In genomic region chr17:4942760-4943508, GRCh38 we compare ENCODE assay signal across 12 cellular contexts. TPM values are rescaled to one million over a fixed set of nuclear protein-coding genes. Genes with fewer than 3 reads are reported as not detected.
DNase-seq lines count a peak whose midpoint lies in the region; ATAC-seq and TF ChIP-seq lines count a peak whose summit lies in the region.
"Had no signal": no experiment of that assay in that cellular context is flagged by ENCODE, and none has a peak within 500 bp of the region (broad histone marks: within the 10 kb centered on the region; RNA-seq: fewer than 3 reads in every experiment).

No MANE protein-coding gene starts in this region.

- no peak for TF ChIP-seq POLR2A in gastroesophageal sphincter (IDR thresholded peaks at IDR 0.05)

- no peak overlapping the region for H3K4ac ChIP-seq in neuronal stem cell (ENCODE audit: low read length)

- peaks cover 22% of the 10 kb centered on the region for H3K79me1 ChIP-seq in neuronal stem cell (ENCODE audit: low read depth, low read length)

- no peak overlapping the region for H2BK12ac ChIP-seq in neuronal stem cell (ENCODE audit: low read length)

- H3K14ac ChIP-seq in neuronal stem cell (ENCODE audit: low read length): no peak overlapping the region

- H3K4me1 ChIP-seq in gastroesophageal sphincter: peaks cover 0 to 84% (median 47%) of the 10 kb centered on the region in 3 donors
- H3K4me1 ChIP-seq in stomach smooth muscle (ENCODE audit: control insufficient read depth, insufficient read depth, low read length): peaks cover 66% of the 10 kb centered on the region
- H3K4me1 ChIP-seq in neuronal stem cell (ENCODE audit: control insufficient read depth in 2 of 2, insufficient read depth in 1 of 2, low read depth in 1 of 2, low read length in 2 of 2): peaks cover 17 to 20% of the 10 kb centered on the region in 2 donors

- H3K36me3 ChIP-seq in gastroesophageal sphincter (peaks cover 0 to 59% of the 10 kb centered on the region in 2 donors), stomach smooth muscle (ENCODE audit: control insufficient read depth in 2 of 2, insufficient read depth in 2 of 2, low read length in 2 of 2) (peaks cover 34 to 44% of the 10 kb centered on the region in 2 donors), neuronal stem cell (replicated peaks in 1 of 2; ENCODE audit: control insufficient read depth in 2 of 2, insufficient read depth in 2 of 2, low read length in 2 of 2) (peaks cover 45 to 64% of the 10 kb centered on the region in 2 donors)

- no peak for TF ChIP-seq CTCF in gastroesophageal sphincter (IDR thresholded peaks at IDR 0.05)

- H3K27me3 ChIP-seq in gastroesophageal sphincter: no peaks in the 10 kb centered on the region
- no peaks in the 10 kb centered on the region for H3K27me3 ChIP-seq in stomach smooth muscle (ENCODE audit: control insufficient read depth in 1 of 2, insufficient read depth in 2 of 2, low read length in 2 of 2)
- H3K27me3 ChIP-seq in neuronal stem cell (ENCODE audit: control insufficient read depth in 3 of 3, insufficient read depth in 3 of 3, low read depth in 1 of 3, low read length in 3 of 3): no peaks in the 10 kb centered on the region
- H3K27me3 ChIP-seq: right atrium auricular region had no signal

- H3K9ac ChIP-seq in stomach smooth muscle (ENCODE audit: low read length in 2 of 2) (peak overlapping the region in 1 of 2 donors; percentile 42), neuronal stem cell (ENCODE audit: low read depth, low read length, poor library complexity) (no peak overlapping the region)

- peak overlapping the region; percentile 99 for H3K27ac Mint-ChIP-seq in activated naive CD4-positive, alpha-beta T cell treated with anti-CD3 and anti-CD28 coated beads for 36 hours
- peak overlapping the region; percentile 95 for H3K27ac Mint-ChIP-seq in activated CD4-positive, alpha-beta memory T cell treated with anti-CD3 and anti-CD28 coated beads for 36 hours

- intact Hi-C loops in activated naive CD4-positive, alpha-beta T cell treated with anti-CD3 and anti-CD28 coated beads for 36 hours (cut with micrococcal nuclease): loop anchor here (10.0 kb wide), 2 partner anchors 342 to 978 kb away; partner anchors contain the start of genes ATP2A3 and RABEP1
- intact Hi-C loops in activated CD4-positive, alpha-beta memory T cell treated with anti-CD3 and anti-CD28 coated beads for 36 hours (cut with micrococcal nuclease): loop anchor here (5.0 to 10.0 kb wide), 2 partner anchors 44 to 798 kb away; partner anchors contain the start of genes CAMTA2, CYB5D2 and ZZEF1

- no peaks in the 10 kb centered on the region for H3K27me3 Mint-ChIP-seq in activated naive CD4-positive, alpha-beta T cell treated with anti-CD3 and anti-CD28 coated beads for 36 hours (ENCODE audit: low read depth)
- H3K27me3 Mint-ChIP-seq in activated CD4-positive, alpha-beta memory T cell treated with anti-CD3 and anti-CD28 coated beads for 36 hours: peaks cover 1% of the 10 kb centered on the region

- no peak overlapping the region for H3K18ac ChIP-seq in neuronal stem cell (ENCODE audit: low read length)

- H2AFZ ChIP-seq in neuronal stem cell (ENCODE audit: low read length): no peak overlapping the region

- H3K9me3 ChIP-seq in gastroesophageal sphincter (no peaks in the 10 kb centered on the region), stomach smooth muscle (ENCODE audit: control insufficient read depth in 2 of 2, low read length in 2 of 2) (no peaks in the 10 kb centered on the region), neuronal stem cell (replicated peaks in 1 of 2; ENCODE audit: control insufficient read depth in 2 of 2, insufficient read depth in 1 of 2, low read depth in 1 of 2, low read length in 2 of 2) (no peaks in the 10 kb centered on the region)
- H3K9me3 ChIP-seq: right atrium auricular region had no signal

- 66 to 69% methylated on average over 7 to 9 of the region's 13 CpGs for WGBS in gastroesophageal sphincter (ENCODE audit: low coverage in 1 of 2), 2 donors
- WGBS in neuronal stem cell (ENCODE audit: extremely low coverage in 2 of 2, insufficient read length in 2 of 2, insufficient replicate concordance in 1 of 2), 2 donors: no CpG with 5 or more reads among the region's 13 CpGs

- H3K9me3 Mint-ChIP-seq in activated naive CD4-positive, alpha-beta T cell treated with anti-CD3 and anti-CD28 coated beads for 36 hours: no peaks in the 10 kb centered on the region
- no peaks in the 10 kb centered on the region for H3K9me3 Mint-ChIP-seq in activated CD4-positive, alpha-beta memory T cell treated with anti-CD3 and anti-CD28 coated beads for 36 hours

- no peak overlapping the region for H2AK5ac ChIP-seq in neuronal stem cell (ENCODE audit: low read depth, low read length)

- TF ChIP-seq EP300 in gastroesophageal sphincter (IDR thresholded peaks at IDR 0.05): no peak

- no peak for ATAC-seq in gastroesophageal sphincter
- no peak for ATAC-seq in GM18502 (IDR thresholded peaks at IDR 0.05; ENCODE audit: poor library complexity, unreplicated experiment)
- ATAC-seq in GM21423 (IDR thresholded peaks at IDR 0.05; ENCODE audit: unreplicated experiment): no peak
- ATAC-seq: left ventricle myocardium superior had no signal

- H4K8ac ChIP-seq in neuronal stem cell (ENCODE audit: low read depth, low read length): no peak overlapping the region

- peaks cover 64% of the 10 kb centered on the region for H3K4me1 Mint-ChIP-seq in activated naive CD4-positive, alpha-beta T cell treated with anti-CD3 and anti-CD28 coated beads for 36 hours (ENCODE audit: low read depth)
- peaks cover 63% of the 10 kb centered on the region for H3K4me1 Mint-ChIP-seq in activated CD4-positive, alpha-beta memory T cell treated with anti-CD3 and anti-CD28 coated beads for 36 hours (ENCODE audit: low read depth)

- no peak overlapping the region for H2BK120ac ChIP-seq in neuronal stem cell (ENCODE audit: low read depth, low read length)

- peaks cover 78% of the 10 kb centered on the region for H3K36me3 Mint-ChIP-seq in activated naive CD4-positive, alpha-beta T cell treated with anti-CD3 and anti-CD28 coated beads for 36 hours (ENCODE audit: low read depth)
- peaks cover 83% of the 10 kb centered on the region for H3K36me3 Mint-ChIP-seq in activated CD4-positive, alpha-beta memory T cell treated with anti-CD3 and anti-CD28 coated beads for 36 hours

- H3K4me2 ChIP-seq in neuronal stem cell (ENCODE audit: insufficient read depth, low read length, poor library complexity, severe bottlenecking): no peak overlapping the region

- H2BK5ac ChIP-seq in neuronal stem cell (ENCODE audit: low read length): no peak overlapping the region

- H3K4me3 ChIP-seq in gastroesophageal sphincter (no peak overlapping the region), stomach smooth muscle (ENCODE audit: low read length in 2 of 2) (no peak overlapping the region), neuronal stem cell (ENCODE audit: low read length in 2 of 2) (peak overlapping the region in 1 of 2 donors; percentile 4)
- H3K4me3 ChIP-seq: right atrium auricular region had no signal

- peak overlapping the region; percentile 40 for H3K4me3 Mint-ChIP-seq in activated naive CD4-positive, alpha-beta T cell treated with anti-CD3 and anti-CD28 coated beads for 36 hours
- H3K4me3 Mint-ChIP-seq in activated CD4-positive, alpha-beta memory T cell treated with anti-CD3 and anti-CD28 coated beads for 36 hours: peak overlapping the region; percentile 90

- DNase-seq in activated naive CD4-positive, alpha-beta T cell treated with anti-CD3 and anti-CD28 coated beads for 36 hours: no peak
- no peak for DNase-seq in activated naive CD4-positive, alpha-beta T cell treated with Interleukin-2 at 50 U/mL for 16 hours
- no peak for DNase-seq in activated CD4-positive, alpha-beta memory T cell treated with anti-CD3 and anti-CD28 coated beads for 36 hours
- no peak for DNase-seq in neuronal stem cell (ENCODE audit: low spot score)
- DNase-seq: activated CD4-positive, alpha-beta T cell treated with anti-CD3 and anti-CD28 coated beads for 48 hours; foreskin melanocyte; left ventricle myocardium superior had no signal

- CTCF ChIA-PET in activated naive CD4-positive, alpha-beta T cell treated with anti-CD3 and anti-CD28 coated beads for 36 hours (lab: Charles Lee): no interaction called here
- CTCF ChIA-PET in activated CD4-positive, alpha-beta memory T cell treated with anti-CD3 and anti-CD28 coated beads for 36 hours (lab: Charles Lee): no interaction called here

- no peak overlapping the region for H4K91ac ChIP-seq in neuronal stem cell (ENCODE audit: low read depth, low read length, poor library complexity)

- POLR2A ChIA-PET in activated CD4-positive, alpha-beta memory T cell treated with anti-CD3 and anti-CD28 coated beads for 36 hours (lab: Charles Lee): interaction anchor here (21.0 kb wide), 1 partner anchor 23 kb away, joined by 346 read pairs; the partner anchor contains the start of gene SPAG7

- H3K27ac ChIP-seq in gastroesophageal sphincter (peak overlapping the region in 3 of 4 donors; percentile 39 to 98 (median 96)), stomach smooth muscle (ENCODE audit: low read length) (peak overlapping the region; percentile 18), neuronal stem cell (replicated peaks; ENCODE audit: low read length) (no peak overlapping the region)

- H3K23ac ChIP-seq in neuronal stem cell (ENCODE audit: low read depth, low read length, poor library complexity): no peak overlapping the region

- no peak overlapping the region for H2BK15ac ChIP-seq in neuronal stem cell (ENCODE audit: low read length)

RNA-seq across cellular contexts. Expression of gene RNF167, which starts 2.9 kb away (rescaled TPM):
- total RNA-seq in activated naive CD4-positive, alpha-beta T cell treated with anti-CD3 and anti-CD28 coated beads for 36 hours: 100 to 1,000 TPM; 133 to 140 TPM
- 100 to 1,000 TPM; 130 to 157 TPM for total RNA-seq in activated CD4-positive, alpha-beta memory T cell treated with anti-CD3 and anti-CD28 coated beads for 36 hours
- total RNA-seq in gastroesophageal sphincter: 10 to 100 TPM; 67.3 to 98.8 (median 85.9) TPM
- 110 TPM for polyA plus RNA-seq in neuronal stem cell (2013, experiment 1 of 2)
- polyA plus RNA-seq in neuronal stem cell (2013, experiment 2 of 2): 109 TPM

RNA-seq across cellular contexts. Expression of gene SLC25A11, which starts 3.1 kb away (rescaled TPM):
- 10 to 100 TPM; 63.8 to 65.2 TPM for total RNA-seq in activated naive CD4-positive, alpha-beta T cell treated with anti-CD3 and anti-CD28 coated beads for 36 hours
- total RNA-seq in activated CD4-positive, alpha-beta memory T cell treated with anti-CD3 and anti-CD28 coated beads for 36 hours: 10 to 100 TPM; 70.5 to 72.5 TPM
- 10 to 100 TPM; 28.7 to 58.9 (median 46.8) TPM for total RNA-seq in gastroesophageal sphincter
- 44.7 TPM for polyA plus RNA-seq in neuronal stem cell (2013, experiment 1 of 2)
- 44.0 TPM for polyA plus RNA-seq in neuronal stem cell (2013, experiment 2 of 2)

RNA-seq across cellular contexts. Expression of gene PFN1, which starts 5.4 kb away (rescaled TPM):
- 1,000 to 10,000 TPM; 1,812 to 1,876 TPM for total RNA-seq in activated naive CD4-positive, alpha-beta T cell treated with anti-CD3 and anti-CD28 coated beads for 36 hours
- 1,000 to 10,000 TPM; 1,907 to 1,923 TPM for total RNA-seq in activated CD4-positive, alpha-beta memory T cell treated with anti-CD3 and anti-CD28 coated beads for 36 hours
- total RNA-seq in gastroesophageal sphincter: 1,000 to 10,000 TPM in 2 of 4 donors, 100 to 1,000 TPM in 2; 920 to 1,441 (median 1,060) TPM
- polyA plus RNA-seq in neuronal stem cell (2013, experiment 1 of 2): 682 TPM
- polyA plus RNA-seq in neuronal stem cell (2013, experiment 2 of 2): 671 TPM

RNA-seq across cellular contexts. Expression of gene ENO3, which starts 8.0 kb away (rescaled TPM):
- total RNA-seq in activated naive CD4-positive, alpha-beta T cell treated with anti-CD3 and anti-CD28 coated beads for 36 hours: 10 to 100 TPM; 26.7 to 28.9 TPM
- total RNA-seq in activated CD4-positive, alpha-beta memory T cell treated with anti-CD3 and anti-CD28 coated beads for 36 hours: 10 to 100 TPM; 26.5 to 26.8 TPM
- 10 to 100 TPM in 2 of 4 donors, 1 to 10 TPM in 2; 1.5 to 16.2 (median 7.6) TPM for total RNA-seq in gastroesophageal sphincter
- 51.7 TPM for polyA plus RNA-seq in neuronal stem cell (2013, experiment 1 of 2)
- polyA plus RNA-seq in neuronal stem cell (2013, experiment 2 of 2): 48.7 TPM

RNA-seq across cellular contexts. Expression of gene GP1BA, which starts 10.9 kb away (rescaled TPM):
- total RNA-seq in activated naive CD4-positive, alpha-beta T cell treated with anti-CD3 and anti-CD28 coated beads for 36 hours: not detected
- not detected for total RNA-seq in activated CD4-positive, alpha-beta memory T cell treated with anti-CD3 and anti-CD28 coated beads for 36 hours
- under 1 TPM in 1 of 4 donors, not detected in 3; 0.19 TPM for total RNA-seq in gastroesophageal sphincter
- polyA plus RNA-seq in neuronal stem cell (2013, experiment 1 of 2): not detected
- polyA plus RNA-seq in neuronal stem cell (2013, experiment 2 of 2): not detected
- total RNA-seq: left ventricle myocardium superior, right atrium auricular region had no signal
